Comparison of ENCODE assay signal across 19 cellular contexts in genomic region chrX:73963682-73964081, GRCh38.
DNase-seq lines count a peak whose midpoint lies in the region; ATAC-seq and TF ChIP-seq lines count a peak whose summit lies in the region.
"Had no signal": no experiment of that assay in that cellular context is flagged by ENCODE, and none has a peak within 500 bp of the region (broad histone marks: within the 10 kb centered on the region; RNA-seq: fewer than 3 reads in every experiment).

No MANE protein-coding gene starts in this region.

- H2AFZ ChIP-seq in GM23248: no peak overlapping the region

- H3K9ac ChIP-seq in GM23248 (no peak overlapping the region), mesendoderm (ENCODE audit: low read length) (no peak overlapping the region)

- H3K36me3 ChIP-seq in GM23248 (ENCODE audit: low read depth) (no peaks in the 10 kb centered on the region), mesendoderm (ENCODE audit: control insufficient read depth, insufficient read depth, low read length) (no peaks in the 10 kb centered on the region)
- H3K36me3 ChIP-seq: brain microvascular endothelial cell had no signal

- H2BK5ac ChIP-seq in mesendoderm (ENCODE audit: low read length): no peak overlapping the region

- in situ Hi-C loops in GM23248 (cut with MboI): no loop called here

- H3K4me2 ChIP-seq in GM23248 (ENCODE audit: unreplicated experiment): no peak overlapping the region
- H3K4me2 ChIP-seq in mesendoderm (ENCODE audit: low read length): no peak overlapping the region

- no peak for ATAC-seq in central memory CD8-positive, alpha-beta T cell (replicated peaks; ENCODE audit: extremely low read depth, poor library complexity, severe bottlenecking)
- ATAC-seq in right cardiac atrium (peak; percentile 80 to 84), HG03521 (IDR thresholded peaks at IDR 0.05; ENCODE audit: unreplicated experiment) (no peak)

- H3K4me1 ChIP-seq in GM23248 (ENCODE audit: insufficient read depth) (no peaks in the 10 kb centered on the region), right cardiac atrium (ENCODE audit: control insufficient read depth, insufficient read depth, low read length) (peaks cover 3% of the 10 kb centered on the region), mesendoderm (ENCODE audit: control insufficient read depth, low read depth, low read length) (no peaks in the 10 kb centered on the region)

- peaks cover 6% of the 10 kb centered on the region for H3K36me3 Mint-ChIP-seq in central memory CD8-positive, alpha-beta T cell (ENCODE audit: insufficient read depth)
- peaks cover 19% of the 10 kb centered on the region for H3K36me3 Mint-ChIP-seq in progenitor cell of endocrine pancreas (ENCODE audit: insufficient read depth)

- no peaks in the 10 kb centered on the region for H3K9me2 ChIP-seq in GM23248 (ENCODE audit: insufficient read depth)

- peaks cover 10% of the 10 kb centered on the region for H3K4me1 Mint-ChIP-seq in central memory CD8-positive, alpha-beta T cell
- peaks cover 17% of the 10 kb centered on the region for H3K4me1 Mint-ChIP-seq in progenitor cell of endocrine pancreas (ENCODE audit: low read depth)
- H3K4me1 Mint-ChIP-seq: activated naive CD8-positive, alpha-beta T cell treated with anti-CD3 and anti-CD28 coated beads, Interleukin-2, amount 10 ng/mL, durations not matched to agents 7 days and 5 days had no signal

- no peak overlapping the region for H3K4me3 Mint-ChIP-seq in central memory CD8-positive, alpha-beta T cell
- no peak overlapping the region for H3K4me3 Mint-ChIP-seq in progenitor cell of endocrine pancreas (ENCODE audit: low read depth)
- H3K4me3 Mint-ChIP-seq: activated naive CD8-positive, alpha-beta T cell treated with anti-CD3 and anti-CD28 coated beads, Interleukin-2, amount 10 ng/mL, durations not matched to agents 7 days and 5 days; HFFc6 had no signal

- H3K27me3 ChIP-seq in GM23248 (replicated peaks; ENCODE audit: insufficient read depth) (no peaks in the 10 kb centered on the region), right cardiac atrium (ENCODE audit: control insufficient read depth, insufficient read depth) (no peaks in the 10 kb centered on the region), mesendoderm (ENCODE audit: insufficient read depth, low read length, poor library complexity) (no peaks in the 10 kb centered on the region)
- H3K27me3 ChIP-seq: brain microvascular endothelial cell, spleen had no signal

- H3K27ac Mint-ChIP-seq in central memory CD8-positive, alpha-beta T cell (ENCODE audit: low read depth): peak overlapping the region; percentile 57
- H3K27ac Mint-ChIP-seq in progenitor cell of endocrine pancreas: peak overlapping the region; percentile 93
- H3K27ac Mint-ChIP-seq: activated naive CD8-positive, alpha-beta T cell treated with anti-CD3 and anti-CD28 coated beads, Interleukin-2, amount 10 ng/mL, durations not matched to agents 7 days and 5 days; HFFc6 had no signal

- no peak overlapping the region for H4K5ac ChIP-seq in mesendoderm (ENCODE audit: low read length)

- no peaks in the 10 kb centered on the region for H4K20me1 ChIP-seq in GM23248 (ENCODE audit: insufficient read depth)

- H2AK5ac ChIP-seq in mesendoderm (ENCODE audit: low read length): no peak overlapping the region

- H3K18ac ChIP-seq in mesendoderm (ENCODE audit: low read length): no peak overlapping the region

- no peak for TF ChIP-seq CTCF in progenitor cell of endocrine pancreas (IDR thresholded peaks at IDR 0.05; ENCODE audit: unreplicated experiment)
- no peak for TF ChIP-seq CTCF in coronary artery (IDR thresholded peaks at IDR 0.05)

- H2BK15ac ChIP-seq in mesendoderm (replicated peaks; ENCODE audit: low read depth): no peak overlapping the region

- intact Hi-C loops in right cardiac atrium (cut with DNase I): no loop called here

- no peak overlapping the region for H4K8ac ChIP-seq in mesendoderm (ENCODE audit: low read depth, low read length)

- peak; percentile 31 for DNase-seq in GM23248
- DNase-seq in central memory CD8-positive, alpha-beta T cell (ENCODE audit: low spot score in 2 of 2): no peak
- DNase-seq in right cardiac atrium: peak; percentile 57 to 71 (median 70)
- DNase-seq in progenitor cell of endocrine pancreas (ENCODE audit: low spot score, unreplicated experiment): no peak
- no peak for DNase-seq in coronary artery (ENCODE audit: low spot score)
- no peak for DNase-seq in SW 1271 (lab: John Stamatoyannopoulos, UW)
- no peak for DNase-seq in mesendoderm
- DNase-seq: activated naive CD8-positive, alpha-beta T cell treated with anti-CD3 and anti-CD28 coated beads, Interleukin-2, amount 10 ng/mL, durations not matched to agents 7 days and 5 days; brain microvascular endothelial cell; dermis blood vessel endothelial cell; DMS53; foreskin melanocyte; HFFc6; Kasumi-1; NCI-H1105 treated with DMSO at 0.1 percent for 48 hours; NCI-H510A; spleen; stimulated activated CD4-positive, alpha-beta T cell treated with anti-CD3 and anti-CD28 coated beads, Interleukin-4, amount 100 ng/mL, for 4 hours had no signal

- H3K79me1 ChIP-seq in mesendoderm (ENCODE audit: low read length): no peaks in the 10 kb centered on the region

- no peak overlapping the region for H3K27ac ChIP-seq in GM23248
- H3K27ac ChIP-seq in right cardiac atrium (ENCODE audit: low read length): no peak overlapping the region
- H3K27ac ChIP-seq in coronary artery: no peak overlapping the region
- no peak overlapping the region for H3K27ac ChIP-seq in mesendoderm (ENCODE audit: low read depth, low read length)
- H3K27ac ChIP-seq: brain microvascular endothelial cell, spleen had no signal

- no peak overlapping the region for H2BK120ac ChIP-seq in mesendoderm (ENCODE audit: low read depth, low read length)

- H3K27me3 Mint-ChIP-seq in central memory CD8-positive, alpha-beta T cell: no peaks in the 10 kb centered on the region
- H3K27me3 Mint-ChIP-seq in progenitor cell of endocrine pancreas: no peaks in the 10 kb centered on the region
- H3K27me3 Mint-ChIP-seq: activated naive CD8-positive, alpha-beta T cell treated with anti-CD3 and anti-CD28 coated beads, Interleukin-2, amount 10 ng/mL, durations not matched to agents 7 days and 5 days had no signal

- no peak overlapping the region for H3K56ac ChIP-seq in mesendoderm (ENCODE audit: low read length)

- H3K9me3 Mint-ChIP-seq in central memory CD8-positive, alpha-beta T cell: no peaks in the 10 kb centered on the region
- no peaks in the 10 kb centered on the region for H3K9me3 Mint-ChIP-seq in progenitor cell of endocrine pancreas (ENCODE audit: low read depth)
- H3K9me3 Mint-ChIP-seq: activated naive CD8-positive, alpha-beta T cell treated with anti-CD3 and anti-CD28 coated beads, Interleukin-2, amount 10 ng/mL, durations not matched to agents 7 days and 5 days; HFFc6 had no signal

- H3F3A ChIP-seq in GM23248 (ENCODE audit: insufficient read depth): no peaks in the 10 kb centered on the region

- H3K4me3 ChIP-seq in GM23248 (no peak overlapping the region), right cardiac atrium (ENCODE audit: low read length) (no peak overlapping the region), coronary artery (no peak overlapping the region), mesendoderm (ENCODE audit: low read length) (no peak overlapping the region)
- H3K4me3 ChIP-seq: spleen had no signal

- H3K79me2 ChIP-seq in GM23248 (ENCODE audit: insufficient read depth): peaks cover 91% of the 10 kb centered on the region
- H3K79me2 ChIP-seq in mesendoderm (ENCODE audit: control insufficient read depth, insufficient read depth, low read length): peaks cover 17% of the 10 kb centered on the region

- no peak overlapping the region for H3K23ac ChIP-seq in mesendoderm (ENCODE audit: low read length)

- 32 to 40% methylated on average over 9 of the region's 9 CpGs for WGBS in GM23248 (ENCODE audit: low coverage in 1 of 2, low lambda C conversion rate in 2 of 2, missing lambda C conversion rate in 2 of 2), 2 experiments
- WGBS in right cardiac atrium: 43% methylated on average over 9 of the region's 9 CpGs
- no CpG with 5 or more reads among the region's 9 CpGs for WGBS in mesendoderm (ENCODE audit: extremely low coverage, insufficient coverage, low lambda C conversion rate)

- H3K9me3 ChIP-seq in GM23248 (ENCODE audit: low read depth) (no peaks in the 10 kb centered on the region), right cardiac atrium (ENCODE audit: control insufficient read depth, low read length) (no peaks in the 10 kb centered on the region)
- H3K9me3 ChIP-seq: spleen had no signal

- H3K4ac ChIP-seq in mesendoderm (ENCODE audit: low read depth, low read length): no peak overlapping the region

Comparison
In these comparisons a context has a peak if more than half of its experiments do, and no peak if none do; other contexts are left out.
1. DNase-seq: peak in GM23248 (single experiment) and right cardiac atrium (3 of 3); none in central memory CD8-positive, alpha-beta T cell (0 of 2), progenitor cell of endocrine pancreas (single experiment), coronary artery (single experiment), SW 1271 (0 of 2) and mesendoderm (single experiment).
2. ATAC-seq: peak in right cardiac atrium (2 of 2); none in central memory CD8-positive, alpha-beta T cell (single experiment) and HG03521 (single experiment).